Comparison of ENCODE assay signal across 17 cellular contexts in genomic region chr19:2099937-2100718, GRCh38. TPM values are rescaled to one million over a fixed set of nuclear protein-coding genes. Genes with fewer than 3 reads are reported as not detected.
DNase-seq lines count a peak whose midpoint lies in the region; ATAC-seq and TF ChIP-seq lines count a peak whose summit lies in the region.
"Had no signal": no experiment of that assay in that cellular context is flagged by ENCODE, and none has a peak within 500 bp of the region (broad histone marks: within the 10 kb centered on the region; RNA-seq: fewer than 3 reads in every experiment).

No MANE protein-coding gene starts in this region.

- intact Hi-C loops in colonic mucosa (cut with DNase I): loop anchor here (5.0 kb wide), 1 partner anchor 47 kb away; no protein-coding TSS in a partner anchor
- intact Hi-C loops in mammary epithelial cell (cut with micrococcal nuclease): loop anchor here (5.0 to 10.0 kb wide), 2 partner anchors 52 to 685 kb away; partner anchors contain the start of genes AP3D1, SGTA and THOP1

- no peaks in the 10 kb centered on the region for H3K9me3 ChIP-seq in colonic mucosa
- H3K9me3 ChIP-seq in mammary epithelial cell (replicated peaks; ENCODE audit: insufficient read depth, low read length): peaks cover under 1% of the 10 kb centered on the region
- H3K9me3 ChIP-seq: HAP-1 had no signal

- H3K4me2 ChIP-seq in mammary epithelial cell (ENCODE audit: insufficient read depth, low read depth, low read length): no peak overlapping the region

- no peak overlapping the region for H3K9ac ChIP-seq in colonic mucosa (ENCODE audit: low read depth in 2 of 2, low read length in 2 of 2)
- no peak overlapping the region for H3K9ac ChIP-seq in mammary epithelial cell (ENCODE audit: insufficient read depth, low read length)

- H3K4me1 ChIP-seq in colonic mucosa (no peaks in the 10 kb centered on the region), mammary epithelial cell (ENCODE audit: insufficient read depth, low read length) (peaks cover 17% of the 10 kb centered on the region)

- WGBS in mammary epithelial cell (ENCODE audit: low coverage, missing lambda C conversion rate): 91% methylated on average over 16 of the region's 39 CpGs

- no peaks in the 10 kb centered on the region for H4K20me1 ChIP-seq in mammary epithelial cell (ENCODE audit: insufficient read depth, low read length)

- peaks cover 38% of the 10 kb centered on the region for H3K79me2 ChIP-seq in mammary epithelial cell (ENCODE audit: insufficient read depth, low read length)

- no peak overlapping the region for H2AFZ ChIP-seq in mammary epithelial cell (ENCODE audit: low read depth, low read length)

- TF ChIP-seq CTCF in colonic mucosa (IDR thresholded peaks at IDR 0.05): no peak
- no peak for TF ChIP-seq CTCF in mammary epithelial cell (conservative IDR thresholded peaks at IDR 0.05 in 1 of 2, IDR thresholded peaks at IDR 0.05 in 1 of 2; ENCODE audit: extremely low read depth in 1 of 2, insufficient read depth in 1 of 2, low read depth in 1 of 2, low read length in 2 of 2)

- H3K27ac ChIP-seq in colonic mucosa (no peak overlapping the region), mammary epithelial cell (ENCODE audit: insufficient read depth, low read depth, low read length) (no peak overlapping the region)

- no peak for ATAC-seq in stimulated activated naive B cell treated with anti-CD40 and anti-IgM and Interleukin-4, amounts not matched to agents 10 μg/mL and 1 μg/mL and 100 μg/mL, for 72 hours (replicated peaks)

- BruUV-seq in mammary epithelial cell (replicated peaks; lab: Mats Ljungman, UMichigan): no TSS peak

- dilution Hi-C loops in mammary epithelial cell (cut with HindIII; ENCODE audit: low sequenced_read_pairs): no loop called here

- H3K4me3 Mint-ChIP-seq in activated CD4-positive, alpha-beta T cell treated with anti-CD3 and anti-CD28 coated beads, Interleukin-2, amount 10 ng/mL, durations not matched to agents 7 days and 5 days: no peak overlapping the region
- H3K4me3 Mint-ChIP-seq in stimulated activated naive B cell treated with anti-CD40 and anti-IgM and Interleukin-4, amounts not matched to agents 10 μg/mL and 1 μg/mL and 100 μg/mL, for 72 hours: no peak overlapping the region
- H3K4me3 Mint-ChIP-seq: CD4-positive, alpha-beta memory T cell; HFFc6 had no signal

- H3K36me3 ChIP-seq in colonic mucosa (no peaks in the 10 kb centered on the region), mammary epithelial cell (ENCODE audit: insufficient read depth, low read length) (peaks cover 17% of the 10 kb centered on the region)

- DNase-seq in activated CD4-positive, alpha-beta T cell treated with anti-CD3 and anti-CD28 coated beads, Interleukin-2, amount 10 ng/mL, durations not matched to agents 7 days and 5 days: no peak
- no peak for DNase-seq in activated CD4-positive, alpha-beta T cell treated with anti-CD3 and anti-CD28 coated beads for 48 hours
- DNase-seq in cerebellar cortex (ENCODE audit: low spot score) (peak; percentile 22), colonic mucosa (no peak), mammary epithelial cell (no peak)
- DNase-seq in stimulated activated naive B cell treated with anti-CD40 and anti-IgM and Interleukin-4, amounts not matched to agents 10 μg/mL and 1 μg/mL and 100 μg/mL, for 72 hours: no peak
- DNase-seq in stimulated activated CD8-positive, alpha-beta memory T cell treated with anti-CD3 and anti-CD28 coated beads, Interleukin-4, amount 100 ng/mL, for 48 hours: no peak
- DNase-seq: 8988T; C1 segment of cervical spinal cord; CD4-positive, alpha-beta memory T cell; COR-L47; DMS153; DND-41; GF-D8; HFFc6; KBM-7 had no signal

- peaks cover 12% of the 10 kb centered on the region for H3K4me1 Mint-ChIP-seq in activated CD4-positive, alpha-beta T cell treated with anti-CD3 and anti-CD28 coated beads, Interleukin-2, amount 10 ng/mL, durations not matched to agents 7 days and 5 days
- H3K4me1 Mint-ChIP-seq in stimulated activated naive B cell treated with anti-CD40 and anti-IgM and Interleukin-4, amounts not matched to agents 10 μg/mL and 1 μg/mL and 100 μg/mL, for 72 hours: peaks cover 18 to 37% of the 10 kb centered on the region in 2 donors

- peaks cover 29% of the 10 kb centered on the region for H3K36me3 Mint-ChIP-seq in activated CD4-positive, alpha-beta T cell treated with anti-CD3 and anti-CD28 coated beads, Interleukin-2, amount 10 ng/mL, durations not matched to agents 7 days and 5 days (ENCODE audit: low read depth)
- H3K36me3 Mint-ChIP-seq in stimulated activated naive B cell treated with anti-CD40 and anti-IgM and Interleukin-4, amounts not matched to agents 10 μg/mL and 1 μg/mL and 100 μg/mL, for 72 hours: peaks cover 41 to 56% of the 10 kb centered on the region in 2 donors

- H3K27ac Mint-ChIP-seq in activated CD4-positive, alpha-beta T cell treated with anti-CD3 and anti-CD28 coated beads, Interleukin-2, amount 10 ng/mL, durations not matched to agents 7 days and 5 days: peak overlapping the region; percentile 52
- peak overlapping the region; percentile 71 for H3K27ac Mint-ChIP-seq in stimulated activated naive B cell treated with anti-CD40 and anti-IgM and Interleukin-4, amounts not matched to agents 10 μg/mL and 1 μg/mL and 100 μg/mL, for 72 hours
- H3K27ac Mint-ChIP-seq: HFFc6 had no signal

- CTCF ChIA-PET in activated CD4-positive, alpha-beta T cell treated with anti-CD3 and anti-CD28 coated beads, Interleukin-2, amount 10 ng/mL, durations not matched to agents 7 days and 5 days (lab: Charles Lee): no interaction called here
- CTCF ChIA-PET in mammary epithelial cell (lab: Charles Lee; ENCODE audit: low non-redundant PET): no interaction called here

- no peaks in the 10 kb centered on the region for H3K27me3 Mint-ChIP-seq in activated CD4-positive, alpha-beta T cell treated with anti-CD3 and anti-CD28 coated beads, Interleukin-2, amount 10 ng/mL, durations not matched to agents 7 days and 5 days
- no peaks in the 10 kb centered on the region for H3K27me3 Mint-ChIP-seq in stimulated activated naive B cell treated with anti-CD40 and anti-IgM and Interleukin-4, amounts not matched to agents 10 μg/mL and 1 μg/mL and 100 μg/mL, for 72 hours
- H3K27me3 Mint-ChIP-seq: CD4-positive, alpha-beta memory T cell had no signal

- no peaks in the 10 kb centered on the region for H3K9me3 Mint-ChIP-seq in activated CD4-positive, alpha-beta T cell treated with anti-CD3 and anti-CD28 coated beads, Interleukin-2, amount 10 ng/mL, durations not matched to agents 7 days and 5 days
- H3K9me3 Mint-ChIP-seq in stimulated activated naive B cell treated with anti-CD40 and anti-IgM and Interleukin-4, amounts not matched to agents 10 μg/mL and 1 μg/mL and 100 μg/mL, for 72 hours: peaks cover 3 to 8% of the 10 kb centered on the region in 2 donors
- H3K9me3 Mint-ChIP-seq: HFFc6 had no signal

- in situ Hi-C loops in mammary epithelial cell (cut with MboI; ENCODE audit: low sequenced_read_pairs in 2 of 2): no loop called here

- POLR2A ChIA-PET in activated CD4-positive, alpha-beta T cell treated with anti-CD3 and anti-CD28 coated beads, Interleukin-2, amount 10 ng/mL, durations not matched to agents 7 days and 5 days (lab: Charles Lee): no interaction called here

- H3K4me3 ChIP-seq in colonic mucosa (no peak overlapping the region), mammary epithelial cell (replicated peaks in 1 of 3; ENCODE audit: insufficient read depth in 1 of 3, low read depth in 2 of 3, low read length in 3 of 3) (no peak overlapping the region)
- H3K4me3 ChIP-seq: HAP-1 had no signal

- H3K27me3 ChIP-seq in colonic mucosa: no peaks in the 10 kb centered on the region
- no peaks in the 10 kb centered on the region for H3K27me3 ChIP-seq in mammary epithelial cell (ENCODE audit: insufficient read depth, low read length)

RNA-seq across cellular contexts. Expression of gene IZUMO4, which starts 3.4 kb away (rescaled TPM):
- total RNA-seq in activated CD4-positive, alpha-beta T cell treated with anti-CD3 and anti-CD28 coated beads, Interleukin-2, amount 10 ng/mL, durations not matched to agents 7 days and 5 days: 1 to 10 TPM; 7.5 to 9.9 TPM
- total RNA-seq in colonic mucosa (1 to 10 TPM; 2.1 to 4.5 TPM), mammary epithelial cell (10 to 100 TPM in 1 of 2 donors, 1 to 10 TPM in 1; 1.2 to 11.2 TPM)
- 12.6 TPM for polyA plus RNA-seq in mammary epithelial cell
- 8.8 TPM for polyA minus RNA-seq in mammary epithelial cell

RNA-seq across cellular contexts. Expression of gene MOB3A, which starts 4.0 kb away (rescaled TPM):
- 100 to 1,000 TPM; 217 to 239 TPM for total RNA-seq in activated CD4-positive, alpha-beta T cell treated with anti-CD3 and anti-CD28 coated beads, Interleukin-2, amount 10 ng/mL, durations not matched to agents 7 days and 5 days
- 10 to 100 TPM; 40.0 to 40.5 TPM for total RNA-seq in colonic mucosa
- 10 to 100 TPM; 22.0 to 91.4 TPM for total RNA-seq in mammary epithelial cell
- polyA plus RNA-seq in mammary epithelial cell: 84.2 TPM
- polyA minus RNA-seq in mammary epithelial cell: 147 TPM

RNA-seq across cellular contexts. Expression of gene MKNK2, which starts 49.1 kb away (rescaled TPM):
- 100 to 1,000 TPM; 198 to 228 TPM for total RNA-seq in activated CD4-positive, alpha-beta T cell treated with anti-CD3 and anti-CD28 coated beads, Interleukin-2, amount 10 ng/mL, durations not matched to agents 7 days and 5 days
- 100 to 1,000 TPM; 358 to 589 TPM for total RNA-seq in colonic mucosa
- 100 to 1,000 TPM in 1 of 2 donors, 10 to 100 TPM in 1; 91.7 to 248 TPM for total RNA-seq in mammary epithelial cell
- polyA plus RNA-seq in mammary epithelial cell: 152 TPM
- 244 TPM for polyA minus RNA-seq in mammary epithelial cell

RNA-seq across cellular contexts. Expression of gene AP3D1, which starts 51.2 kb away (rescaled TPM):
- total RNA-seq in activated CD4-positive, alpha-beta T cell treated with anti-CD3 and anti-CD28 coated beads, Interleukin-2, amount 10 ng/mL, durations not matched to agents 7 days and 5 days: 10 to 100 TPM; 95.7 to 95.8 TPM
- total RNA-seq in colonic mucosa (100 to 1,000 TPM; 105 to 137 TPM), mammary epithelial cell (100 to 1,000 TPM; 124 to 143 TPM)
- polyA plus RNA-seq in mammary epithelial cell: 95.6 TPM
- polyA minus RNA-seq in mammary epithelial cell: 288 TPM
